1 cellular context compared by ENCODE assay signal in the genomic region with DNA sequence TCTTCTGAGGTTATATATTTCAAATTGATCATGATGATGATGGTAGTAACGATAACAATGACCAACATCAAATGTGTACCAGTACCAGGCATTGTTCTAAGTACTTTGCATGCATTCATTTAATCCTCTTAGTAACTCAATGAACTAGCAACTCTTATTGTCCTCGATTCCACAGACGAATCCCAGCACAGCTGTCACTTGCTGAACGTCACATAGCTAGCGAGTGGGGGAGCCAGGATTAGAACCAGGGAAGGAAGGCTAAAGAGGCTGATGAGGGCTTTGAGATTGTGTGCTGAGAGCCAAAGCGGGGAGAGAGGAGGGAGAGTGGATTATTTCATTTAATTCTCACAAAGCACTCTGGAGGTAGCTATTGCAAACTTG.
TF ChIP-seq lines count a peak whose summit lies in the region.

No MANE protein-coding gene starts in this region.

TF ChIP-seq in H1, 55 proteins besides CTCF, POLR2A, EP300 and RAD21:
- TF ChIP-seq SUZ12 (IDR thresholded peaks at IDR 0.05; ENCODE audit: low read length) (peak; percentile 4; the same call in 1 of the 2 replicates), CTBP2 (IDR thresholded peaks at IDR 0.05; ENCODE audit: borderline replicate concordance, insufficient read depth, insufficient read length, low read length) (no peak), TBP (IDR thresholded peaks at IDR 0.05; ENCODE audit: low read depth, low read length) (no peak)
